1 cellular context compared by ENCODE assay signal in genomic region chr12:124583854-124584253, GRCh38.
TF ChIP-seq lines count a peak whose summit lies in the region.

No MANE protein-coding gene starts in this region.

TF ChIP-seq in IMR-90, 13 proteins besides CTCF, POLR2A, EP300 and RAD21 (continued from another document):
- TF ChIP-seq, protein P1, sequence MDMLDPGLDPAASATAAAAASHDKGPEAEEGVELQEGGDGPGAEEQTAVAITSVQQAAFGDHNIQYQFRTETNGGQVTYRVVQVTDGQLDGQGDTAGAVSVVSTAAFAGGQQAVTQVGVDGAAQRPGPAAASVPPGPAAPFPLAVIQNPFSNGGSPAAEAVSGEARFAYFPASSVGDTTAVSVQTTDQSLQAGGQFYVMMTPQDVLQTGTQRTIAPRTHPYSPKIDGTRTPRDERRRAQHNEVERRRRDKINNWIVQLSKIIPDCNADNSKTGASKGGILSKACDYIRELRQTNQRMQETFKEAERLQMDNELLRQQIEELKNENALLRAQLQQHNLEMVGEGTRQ (IDR thresholded peaks at IDR 0.05; ENCODE audit: low read depth, low read length): peak; percentile 85
